ENCODE assay signal across 8 cellular contexts in the genomic region with DNA sequence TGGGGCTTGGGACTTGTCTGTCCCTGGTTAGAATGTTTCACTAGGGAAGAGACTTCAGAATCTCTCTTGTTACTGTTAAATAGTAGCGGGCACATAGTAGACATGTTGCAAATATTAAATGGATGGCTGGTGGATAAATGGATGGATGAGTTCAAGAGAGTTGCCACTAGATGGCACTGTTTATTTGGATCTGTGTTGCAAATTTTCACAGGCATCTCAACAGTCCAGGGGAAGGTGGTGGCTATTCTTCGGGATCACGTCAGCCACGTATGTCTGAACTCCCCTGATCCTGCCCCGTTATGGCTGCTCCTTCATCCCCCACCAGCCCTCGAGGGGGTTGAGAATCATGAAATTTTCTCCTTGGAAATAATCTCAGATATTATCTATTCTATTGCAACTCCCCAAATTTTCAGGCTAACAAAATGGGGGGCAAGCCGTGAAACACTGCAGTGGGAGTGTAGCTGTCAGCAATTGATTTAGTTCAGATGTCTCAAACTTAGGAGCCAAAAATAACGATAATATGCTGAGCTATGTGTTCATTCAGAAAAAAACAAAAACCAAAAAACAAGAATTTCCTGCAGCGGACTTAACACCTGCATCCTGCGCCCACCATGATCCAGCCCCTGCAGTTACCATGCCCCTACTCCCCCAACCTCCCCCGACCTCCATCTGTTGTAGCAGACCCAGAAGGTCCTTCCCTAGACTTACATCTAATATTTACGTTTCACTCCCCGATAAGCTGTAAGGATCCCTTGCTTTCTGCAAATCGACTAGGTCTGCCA. TPM values are rescaled to one million over a fixed set of nuclear protein-coding genes. Genes with fewer than 3 reads are reported as not detected.
DNase-seq lines count a peak whose midpoint lies in the region; ATAC-seq and TF ChIP-seq lines count a peak whose summit lies in the region.

No MANE protein-coding gene starts in this region.

- ATAC-seq in GM21447 (IDR thresholded peaks at IDR 0.05; ENCODE audit: unreplicated experiment) (peak; percentile 88), heart right ventricle (peak; percentile 74 to 92 (median 86))

- no peaks in the 10 kb centered on the region for H3K27me3 ChIP-seq in heart right ventricle

- H3K4me3 ChIP-seq in heart right ventricle = peak overlapping the region in 5 of 10 donors; percentile 27 to 38 (median 28)

- H3K27ac ChIP-seq in heart right ventricle = no peak overlapping the region

- WGBS in heart right ventricle, 2 donors = 30 to 36% methylated on average over 14 of the region's 14 CpGs

- intact Hi-C loops in heart right ventricle (cut with DNase I) = loop anchor here (1.0 to 10.0 kb wide), 10 partner anchors 47 to 379 kb away; partner anchors contain the start of gene BIRC2 (in 2 of the 10)

- no peak overlapping the region for H3K27ac Mint-ChIP-seq in activated naive CD4-positive, alpha-beta T cell treated with anti-CD3 and anti-CD28 coated beads, Interleukin-2, amount 50 U/mL, for 24 hours

- no peaks in the 10 kb centered on the region for H3K36me3 ChIP-seq in heart right ventricle

- H3K9me3 ChIP-seq in heart right ventricle = no peaks in the 10 kb centered on the region

- no peaks in the 10 kb centered on the region for H3K36me3 Mint-ChIP-seq in activated naive CD4-positive, alpha-beta T cell treated with anti-CD3 and anti-CD28 coated beads, Interleukin-2, amount 50 U/mL, for 24 hours

- peaks cover 0 to 16% (median 4%) of the 10 kb centered on the region in 9 donors for H3K4me1 ChIP-seq in heart right ventricle

- H3K4me1 Mint-ChIP-seq in activated naive CD4-positive, alpha-beta T cell treated with anti-CD3 and anti-CD28 coated beads, Interleukin-2, amount 50 U/mL, for 24 hours = peaks cover 27% of the 10 kb centered on the region

- TF ChIP-seq CTCF in heart right ventricle (IDR thresholded peaks at IDR 0.05) = peak; percentile 36 to 85 (median 77)

- no peaks in the 10 kb centered on the region for H3K27me3 Mint-ChIP-seq in activated naive CD4-positive, alpha-beta T cell treated with anti-CD3 and anti-CD28 coated beads, Interleukin-2, amount 50 U/mL, for 24 hours

- peak; percentile 28 to 53 for DNase-seq in activated CD4-positive, alpha-beta T cell treated with anti-CD3 and anti-CD28 coated beads for 4 hours
- DNase-seq in activated CD4-positive, alpha-beta T cell treated with anti-CD3 and anti-CD28 coated beads, Interleukin-2, amount 50 U/mL, for 4 hours = no peak
- DNase-seq in HK-2 (ENCODE audit: unreplicated experiment) (peak; percentile 22), NCI-H774 (lab: John Stamatoyannopoulos, UW) (peak; percentile 74), heart right ventricle (peak in 1 of 2 donors; percentile 55), pulmonary artery endothelial cell (ENCODE audit: low read depth, low spot score) (peak; percentile 43)

- no peaks in the 10 kb centered on the region for H3K9me3 Mint-ChIP-seq in activated naive CD4-positive, alpha-beta T cell treated with anti-CD3 and anti-CD28 coated beads, Interleukin-2, amount 50 U/mL, for 24 hours

- H3K4me3 Mint-ChIP-seq in activated naive CD4-positive, alpha-beta T cell treated with anti-CD3 and anti-CD28 coated beads, Interleukin-2, amount 50 U/mL, for 24 hours = peak overlapping the region; percentile 37

RNA-seq across cellular contexts. Expression of gene BIRC3, which starts 29.1 kb away (rescaled TPM):
- 10 to 100 TPM in 3 of 10 donors, 1 to 10 TPM in 7; 1.5 to 16.5 (median 5.7) TPM for total RNA-seq in heart right ventricle
- polyA plus RNA-seq in heart right ventricle = 1 to 10 TPM; 1.1 to 6.0 TPM
- 3.5 and 12.0 TPM in 2 replicates for total RNA-seq in pulmonary artery endothelial cell

RNA-seq across cellular contexts. Expression of gene BIRC2, which starts 58.9 kb away (rescaled TPM):
- total RNA-seq in heart right ventricle (10 to 100 TPM; 25.4 to 39.7 (median 28.6) TPM), pulmonary artery endothelial cell (50.4 and 71.0 TPM in 2 replicates)
- polyA plus RNA-seq in heart right ventricle = 10 to 100 TPM; 20.2 to 26.6 TPM

Comparison
In these comparisons a context has a peak if more than half of its experiments do, and no peak if none do; other contexts are left out.
1. DNase-seq: peak in activated CD4-positive, alpha-beta T cell treated with anti-CD3 and anti-CD28 coated beads for 4 hours (2 of 2), HK-2 (single experiment), NCI-H774 (single experiment) and pulmonary artery endothelial cell (single experiment); none in activated CD4-positive, alpha-beta T cell treated with anti-CD3 and anti-CD28 coated beads, Interleukin-2, amount 50 U/mL, for 4 hours (0 of 2).